ENCODE assay signal across 1 cellular context in genomic region chr12:112419269-112420133, GRCh38.
TF ChIP-seq lines count a peak whose summit lies in the region.

No MANE protein-coding gene starts in this region.

TF ChIP-seq in K562, 482 proteins besides CTCF, POLR2A, EP300 and RAD21 (continued from another document and continues in another):
- TF ChIP-seq, protein P1, sequence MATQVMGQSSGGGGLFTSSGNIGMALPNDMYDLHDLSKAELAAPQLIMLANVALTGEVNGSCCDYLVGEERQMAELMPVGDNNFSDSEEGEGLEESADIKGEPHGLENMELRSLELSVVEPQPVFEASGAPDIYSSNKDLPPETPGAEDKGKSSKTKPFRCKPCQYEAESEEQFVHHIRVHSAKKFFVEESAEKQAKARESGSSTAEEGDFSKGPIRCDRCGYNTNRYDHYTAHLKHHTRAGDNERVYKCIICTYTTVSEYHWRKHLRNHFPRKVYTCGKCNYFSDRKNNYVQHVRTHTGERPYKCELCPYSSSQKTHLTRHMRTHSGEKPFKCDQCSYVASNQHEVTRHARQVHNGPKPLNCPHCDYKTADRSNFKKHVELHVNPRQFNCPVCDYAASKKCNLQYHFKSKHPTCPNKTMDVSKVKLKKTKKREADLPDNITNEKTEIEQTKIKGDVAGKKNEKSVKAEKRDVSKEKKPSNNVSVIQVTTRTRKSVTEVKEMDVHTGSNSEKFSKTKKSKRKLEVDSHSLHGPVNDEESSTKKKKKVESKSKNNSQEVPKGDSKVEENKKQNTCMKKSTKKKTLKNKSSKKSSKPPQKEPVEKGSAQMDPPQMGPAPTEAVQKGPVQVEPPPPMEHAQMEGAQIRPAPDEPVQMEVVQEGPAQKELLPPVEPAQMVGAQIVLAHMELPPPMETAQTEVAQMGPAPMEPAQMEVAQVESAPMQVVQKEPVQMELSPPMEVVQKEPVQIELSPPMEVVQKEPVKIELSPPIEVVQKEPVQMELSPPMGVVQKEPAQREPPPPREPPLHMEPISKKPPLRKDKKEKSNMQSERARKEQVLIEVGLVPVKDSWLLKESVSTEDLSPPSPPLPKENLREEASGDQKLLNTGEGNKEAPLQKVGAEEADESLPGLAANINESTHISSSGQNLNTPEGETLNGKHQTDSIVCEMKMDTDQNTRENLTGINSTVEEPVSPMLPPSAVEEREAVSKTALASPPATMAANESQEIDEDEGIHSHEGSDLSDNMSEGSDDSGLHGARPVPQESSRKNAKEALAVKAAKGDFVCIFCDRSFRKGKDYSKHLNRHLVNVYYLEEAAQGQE (CRISPR knock-in tag; IDR thresholded peaks at IDR 0.05; ENCODE audit: low read depth): no peak
- TF ChIP-seq, protein P2, sequence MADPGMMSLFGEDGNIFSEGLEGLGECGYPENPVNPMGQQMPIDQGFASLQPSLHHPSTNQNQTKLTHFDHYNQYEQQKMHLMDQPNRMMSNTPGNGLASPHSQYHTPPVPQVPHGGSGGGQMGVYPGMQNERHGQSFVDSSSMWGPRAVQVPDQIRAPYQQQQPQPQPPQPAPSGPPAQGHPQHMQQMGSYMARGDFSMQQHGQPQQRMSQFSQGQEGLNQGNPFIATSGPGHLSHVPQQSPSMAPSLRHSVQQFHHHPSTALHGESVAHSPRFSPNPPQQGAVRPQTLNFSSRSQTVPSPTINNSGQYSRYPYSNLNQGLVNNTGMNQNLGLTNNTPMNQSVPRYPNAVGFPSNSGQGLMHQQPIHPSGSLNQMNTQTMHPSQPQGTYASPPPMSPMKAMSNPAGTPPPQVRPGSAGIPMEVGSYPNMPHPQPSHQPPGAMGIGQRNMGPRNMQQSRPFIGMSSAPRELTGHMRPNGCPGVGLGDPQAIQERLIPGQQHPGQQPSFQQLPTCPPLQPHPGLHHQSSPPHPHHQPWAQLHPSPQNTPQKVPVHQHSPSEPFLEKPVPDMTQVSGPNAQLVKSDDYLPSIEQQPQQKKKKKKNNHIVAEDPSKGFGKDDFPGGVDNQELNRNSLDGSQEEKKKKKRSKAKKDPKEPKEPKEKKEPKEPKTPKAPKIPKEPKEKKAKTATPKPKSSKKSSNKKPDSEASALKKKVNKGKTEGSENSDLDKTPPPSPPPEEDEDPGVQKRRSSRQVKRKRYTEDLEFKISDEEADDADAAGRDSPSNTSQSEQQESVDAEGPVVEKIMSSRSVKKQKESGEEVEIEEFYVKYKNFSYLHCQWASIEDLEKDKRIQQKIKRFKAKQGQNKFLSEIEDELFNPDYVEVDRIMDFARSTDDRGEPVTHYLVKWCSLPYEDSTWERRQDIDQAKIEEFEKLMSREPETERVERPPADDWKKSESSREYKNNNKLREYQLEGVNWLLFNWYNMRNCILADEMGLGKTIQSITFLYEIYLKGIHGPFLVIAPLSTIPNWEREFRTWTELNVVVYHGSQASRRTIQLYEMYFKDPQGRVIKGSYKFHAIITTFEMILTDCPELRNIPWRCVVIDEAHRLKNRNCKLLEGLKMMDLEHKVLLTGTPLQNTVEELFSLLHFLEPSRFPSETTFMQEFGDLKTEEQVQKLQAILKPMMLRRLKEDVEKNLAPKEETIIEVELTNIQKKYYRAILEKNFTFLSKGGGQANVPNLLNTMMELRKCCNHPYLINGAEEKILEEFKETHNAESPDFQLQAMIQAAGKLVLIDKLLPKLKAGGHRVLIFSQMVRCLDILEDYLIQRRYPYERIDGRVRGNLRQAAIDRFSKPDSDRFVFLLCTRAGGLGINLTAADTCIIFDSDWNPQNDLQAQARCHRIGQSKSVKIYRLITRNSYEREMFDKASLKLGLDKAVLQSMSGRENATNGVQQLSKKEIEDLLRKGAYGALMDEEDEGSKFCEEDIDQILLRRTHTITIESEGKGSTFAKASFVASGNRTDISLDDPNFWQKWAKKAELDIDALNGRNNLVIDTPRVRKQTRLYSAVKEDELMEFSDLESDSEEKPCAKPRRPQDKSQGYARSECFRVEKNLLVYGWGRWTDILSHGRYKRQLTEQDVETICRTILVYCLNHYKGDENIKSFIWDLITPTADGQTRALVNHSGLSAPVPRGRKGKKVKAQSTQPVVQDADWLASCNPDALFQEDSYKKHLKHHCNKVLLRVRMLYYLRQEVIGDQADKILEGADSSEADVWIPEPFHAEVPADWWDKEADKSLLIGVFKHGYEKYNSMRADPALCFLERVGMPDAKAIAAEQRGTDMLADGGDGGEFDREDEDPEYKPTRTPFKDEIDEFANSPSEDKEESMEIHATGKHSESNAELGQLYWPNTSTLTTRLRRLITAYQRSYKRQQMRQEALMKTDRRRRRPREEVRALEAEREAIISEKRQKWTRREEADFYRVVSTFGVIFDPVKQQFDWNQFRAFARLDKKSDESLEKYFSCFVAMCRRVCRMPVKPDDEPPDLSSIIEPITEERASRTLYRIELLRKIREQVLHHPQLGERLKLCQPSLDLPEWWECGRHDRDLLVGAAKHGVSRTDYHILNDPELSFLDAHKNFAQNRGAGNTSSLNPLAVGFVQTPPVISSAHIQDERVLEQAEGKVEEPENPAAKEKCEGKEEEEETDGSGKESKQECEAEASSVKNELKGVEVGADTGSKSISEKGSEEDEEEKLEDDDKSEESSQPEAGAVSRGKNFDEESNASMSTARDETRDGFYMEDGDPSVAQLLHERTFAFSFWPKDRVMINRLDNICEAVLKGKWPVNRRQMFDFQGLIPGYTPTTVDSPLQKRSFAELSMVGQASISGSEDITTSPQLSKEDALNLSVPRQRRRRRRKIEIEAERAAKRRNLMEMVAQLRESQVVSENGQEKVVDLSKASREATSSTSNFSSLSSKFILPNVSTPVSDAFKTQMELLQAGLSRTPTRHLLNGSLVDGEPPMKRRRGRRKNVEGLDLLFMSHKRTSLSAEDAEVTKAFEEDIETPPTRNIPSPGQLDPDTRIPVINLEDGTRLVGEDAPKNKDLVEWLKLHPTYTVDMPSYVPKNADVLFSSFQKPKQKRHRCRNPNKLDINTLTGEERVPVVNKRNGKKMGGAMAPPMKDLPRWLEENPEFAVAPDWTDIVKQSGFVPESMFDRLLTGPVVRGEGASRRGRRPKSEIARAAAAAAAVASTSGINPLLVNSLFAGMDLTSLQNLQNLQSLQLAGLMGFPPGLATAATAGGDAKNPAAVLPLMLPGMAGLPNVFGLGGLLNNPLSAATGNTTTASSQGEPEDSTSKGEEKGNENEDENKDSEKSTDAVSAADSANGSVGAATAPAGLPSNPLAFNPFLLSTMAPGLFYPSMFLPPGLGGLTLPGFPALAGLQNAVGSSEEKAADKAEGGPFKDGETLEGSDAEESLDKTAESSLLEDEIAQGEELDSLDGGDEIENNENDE (IDR thresholded peaks at IDR 0.05; ENCODE audit: low read depth, low read length): no peak
- TF ChIP-seq PHTF2 (CRISPR knock-in tag; IDR thresholded peaks at IDR 0.05) (no peak), ZNF431 (CRISPR knock-in tag; IDR thresholded peaks at IDR 0.05) (no peak), ETS2 (tag; IDR thresholded peaks at IDR 0.05; ENCODE audit: borderline replicate concordance, poor library complexity, severe bottlenecking) (no peak), TCF7L2 (IDR thresholded peaks at IDR 0.05; ENCODE audit: low read depth, low read length) (no peak), ARID1B (IDR thresholded peaks at IDR 0.05) (0 out of 2 replicates have a peak, but pooled peaks have one; percentile 21), SMARCC2 (IDR thresholded peaks at IDR 0.05; ENCODE audit: low read depth) (0 out of 2 replicates have a peak, but pooled peaks have one; percentile 33), ZNF280B (CRISPR knock-in tag; IDR thresholded peaks at IDR 0.05) (no peak), STAT5B (CRISPR knock-in tag; IDR thresholded peaks at IDR 0.05) (no peak), HOMEZ (CRISPR knock-in tag; IDR thresholded peaks at IDR 0.05) (no peak), L3MBTL2 (IDR thresholded peaks at IDR 0.05) (peak; percentile 7; the same call in 1 of the 2 replicates), MITF (IDR thresholded peaks at IDR 0.05) (no peak), WHSC1 (IDR thresholded peaks at IDR 0.05; ENCODE audit: low read length) (no peak), EGR1 (conservative IDR thresholded peaks at IDR 0.05) (no peak), ZNF175 (CRISPR knock-in tag; IDR thresholded peaks at IDR 0.05; ENCODE audit: low read depth) (no peak)
- TF ChIP-seq, protein P3, sequence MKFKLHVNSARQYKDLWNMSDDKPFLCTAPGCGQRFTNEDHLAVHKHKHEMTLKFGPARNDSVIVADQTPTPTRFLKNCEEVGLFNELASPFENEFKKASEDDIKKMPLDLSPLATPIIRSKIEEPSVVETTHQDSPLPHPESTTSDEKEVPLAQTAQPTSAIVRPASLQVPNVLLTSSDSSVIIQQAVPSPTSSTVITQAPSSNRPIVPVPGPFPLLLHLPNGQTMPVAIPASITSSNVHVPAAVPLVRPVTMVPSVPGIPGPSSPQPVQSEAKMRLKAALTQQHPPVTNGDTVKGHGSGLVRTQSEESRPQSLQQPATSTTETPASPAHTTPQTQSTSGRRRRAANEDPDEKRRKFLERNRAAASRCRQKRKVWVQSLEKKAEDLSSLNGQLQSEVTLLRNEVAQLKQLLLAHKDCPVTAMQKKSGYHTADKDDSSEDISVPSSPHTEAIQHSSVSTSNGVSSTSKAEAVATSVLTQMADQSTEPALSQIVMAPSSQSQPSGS (CRISPR knock-in tag; IDR thresholded peaks at IDR 0.05): peak; percentile 46; the same call in 1 of the 2 replicates
- TF ChIP-seq, protein P4, sequence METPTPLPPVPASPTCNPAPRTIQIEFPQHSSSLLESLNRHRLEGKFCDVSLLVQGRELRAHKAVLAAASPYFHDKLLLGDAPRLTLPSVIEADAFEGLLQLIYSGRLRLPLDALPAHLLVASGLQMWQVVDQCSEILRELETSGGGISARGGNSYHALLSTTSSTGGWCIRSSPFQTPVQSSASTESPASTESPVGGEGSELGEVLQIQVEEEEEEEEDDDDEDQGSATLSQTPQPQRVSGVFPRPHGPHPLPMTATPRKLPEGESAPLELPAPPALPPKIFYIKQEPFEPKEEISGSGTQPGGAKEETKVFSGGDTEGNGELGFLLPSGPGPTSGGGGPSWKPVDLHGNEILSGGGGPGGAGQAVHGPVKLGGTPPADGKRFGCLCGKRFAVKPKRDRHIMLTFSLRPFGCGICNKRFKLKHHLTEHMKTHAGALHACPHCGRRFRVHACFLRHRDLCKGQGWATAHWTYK (CRISPR knock-in tag; IDR thresholded peaks at IDR 0.05): no peak
- TF ChIP-seq, protein P5, sequence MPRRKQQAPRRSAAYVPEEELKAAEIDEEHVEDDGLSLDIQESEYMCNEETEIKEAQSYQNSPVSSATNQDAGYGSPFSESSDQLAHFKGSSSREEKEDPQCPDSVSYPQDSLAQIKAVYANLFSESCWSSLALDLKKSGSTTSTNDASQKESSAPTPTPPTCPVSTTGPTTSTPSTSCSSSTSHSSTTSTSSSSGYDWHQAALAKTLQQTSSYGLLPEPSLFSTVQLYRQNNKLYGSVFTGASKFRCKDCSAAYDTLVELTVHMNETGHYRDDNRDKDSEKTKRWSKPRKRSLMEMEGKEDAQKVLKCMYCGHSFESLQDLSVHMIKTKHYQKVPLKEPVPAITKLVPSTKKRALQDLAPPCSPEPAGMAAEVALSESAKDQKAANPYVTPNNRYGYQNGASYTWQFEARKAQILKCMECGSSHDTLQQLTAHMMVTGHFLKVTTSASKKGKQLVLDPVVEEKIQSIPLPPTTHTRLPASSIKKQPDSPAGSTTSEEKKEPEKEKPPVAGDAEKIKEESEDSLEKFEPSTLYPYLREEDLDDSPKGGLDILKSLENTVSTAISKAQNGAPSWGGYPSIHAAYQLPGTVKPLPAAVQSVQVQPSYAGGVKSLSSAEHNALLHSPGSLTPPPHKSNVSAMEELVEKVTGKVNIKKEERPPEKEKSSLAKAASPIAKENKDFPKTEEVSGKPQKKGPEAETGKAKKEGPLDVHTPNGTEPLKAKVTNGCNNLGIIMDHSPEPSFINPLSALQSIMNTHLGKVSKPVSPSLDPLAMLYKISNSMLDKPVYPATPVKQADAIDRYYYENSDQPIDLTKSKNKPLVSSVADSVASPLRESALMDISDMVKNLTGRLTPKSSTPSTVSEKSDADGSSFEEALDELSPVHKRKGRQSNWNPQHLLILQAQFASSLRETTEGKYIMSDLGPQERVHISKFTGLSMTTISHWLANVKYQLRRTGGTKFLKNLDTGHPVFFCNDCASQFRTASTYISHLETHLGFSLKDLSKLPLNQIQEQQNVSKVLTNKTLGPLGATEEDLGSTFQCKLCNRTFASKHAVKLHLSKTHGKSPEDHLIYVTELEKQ (CRISPR knock-in tag; IDR thresholded peaks at IDR 0.05): no peak
